In the genomic region with DNA sequence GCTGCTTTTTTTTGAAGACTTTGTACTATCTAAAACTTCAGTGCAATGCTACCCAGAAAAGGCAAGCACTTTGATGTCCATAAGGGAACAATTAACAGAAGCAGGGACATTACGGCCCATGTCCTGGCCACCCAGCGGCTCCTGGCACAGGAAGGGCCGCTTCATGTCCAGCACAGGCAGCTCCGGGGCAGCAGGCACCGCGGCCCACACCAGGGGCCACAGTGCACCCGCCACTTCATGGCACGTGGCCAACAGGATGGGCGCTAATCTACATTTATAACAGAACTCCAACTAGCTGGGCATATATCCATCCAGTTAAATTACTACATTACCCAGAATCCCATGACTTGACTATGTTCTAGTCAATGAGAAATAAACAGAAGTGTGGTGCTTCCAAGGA, we compare ENCODE assay signal across 35 cellular contexts.
"Had no signal": no experiment of that assay in that cellular context is flagged by ENCODE, and none has a peak within 500 bp of the region (broad histone marks: within the 10 kb centered on the region; RNA-seq: fewer than 3 reads in every experiment).

No MANE protein-coding gene starts in this region.

- H3K9ac ChIP-seq: KMS-11 had no signal

- H3K4me3 ChIP-seq: MG63 had no signal

- H3K36me3 ChIP-seq: MG63 had no signal

- H3K4me2 ChIP-seq: KMS-11 had no signal

- H3K27me3 ChIP-seq: MG63 had no signal

- DNase-seq: Karpas-422, Kasumi-1, MG63, MM.1S, MV-4-11, NCI-H1048, NCI-H1092, NCI-H1092 treated with DMSO at 0.1 percent for 48 hours, NCI-H1105, NCI-H1105 treated with DMSO at 0.1 percent for 48 hours, NCI-H1417, NCI-H1417 treated with DMSO at 0.1 percent for 48 hours, NCI-H1436, NCI-H1436 treated with DMSO at 0.1 percent for 48 hours, NCI-H146, NCI-H1694, NCI-H1694 treated with DMSO at 0.1 percent for 48 hours, NCI-H187, NCI-H187 treated with DMSO at 0.1 percent for 48 hours, NCI-H1930, NCI-H2029, NCI-H2029 treated with DMSO at 0.1 percent for 48 hours, NCI-H2081, NCI-H2081 treated with DMSO at 0.1 percent for 48 hours, NCI-H2107, NCI-H2171, NCI-H2171 treated with DMSO at 0.1 percent for 48 hours, NCI-H2227 treated with DMSO at 0.1 percent for 48 hours, NCI-H226, NCI-H345, NCI-H446, NCI-H446 treated with DMSO at 0.1 percent for 48 hours, NCI-H510A, NCI-H510A treated with DMSO at 0.1 percent for 48 hours had no signal

- H3K9me3 ChIP-seq: MG63 had no signal

- H3K27ac ChIP-seq: KMS-11 had no signal
